ENCODE assay signal across 35 cellular contexts in genomic region chr3:139140553-139140952, GRCh38.
"Had no signal": no experiment of that assay in that cellular context is flagged by ENCODE, and none has a peak within 500 bp of the region (broad histone marks: within the 10 kb centered on the region; RNA-seq: fewer than 3 reads in every experiment).

No MANE protein-coding gene starts in this region.

- H3K27ac ChIP-seq: KMS-11 had no signal

- H3K36me3 ChIP-seq: MG63 had no signal

- H3K9me3 ChIP-seq: MG63 had no signal

- H3K4me3 ChIP-seq: MG63 had no signal

- DNase-seq: Karpas-422, Kasumi-1, MG63, MM.1S, MV-4-11, NCI-H1048, NCI-H1092, NCI-H1092 treated with DMSO at 0.1 percent for 48 hours, NCI-H1105, NCI-H1105 treated with DMSO at 0.1 percent for 48 hours, NCI-H1417, NCI-H1417 treated with DMSO at 0.1 percent for 48 hours, NCI-H1436, NCI-H1436 treated with DMSO at 0.1 percent for 48 hours, NCI-H146, NCI-H1694, NCI-H1694 treated with DMSO at 0.1 percent for 48 hours, NCI-H187, NCI-H187 treated with DMSO at 0.1 percent for 48 hours, NCI-H1930, NCI-H2029, NCI-H2029 treated with DMSO at 0.1 percent for 48 hours, NCI-H2081, NCI-H2081 treated with DMSO at 0.1 percent for 48 hours, NCI-H2107, NCI-H2171, NCI-H2171 treated with DMSO at 0.1 percent for 48 hours, NCI-H2227 treated with DMSO at 0.1 percent for 48 hours, NCI-H226, NCI-H345, NCI-H446, NCI-H446 treated with DMSO at 0.1 percent for 48 hours, NCI-H510A, NCI-H510A treated with DMSO at 0.1 percent for 48 hours had no signal
